Comparison of ENCODE assay signal across 10 cellular contexts in genomic region chr6:2658788-2659187, GRCh38.
DNase-seq lines count a peak whose midpoint lies in the region; ATAC-seq and TF ChIP-seq lines count a peak whose summit lies in the region.
"Had no signal": no experiment of that assay in that cellular context is flagged by ENCODE, and none has a peak within 500 bp of the region (broad histone marks: within the 10 kb centered on the region; RNA-seq: fewer than 3 reads in every experiment).

No MANE protein-coding gene starts in this region.

- peak; percentile 39 for DNase-seq in ELR (ENCODE audit: low read depth)
- DNase-seq in breast epithelium (ENCODE audit: low spot score in 2 of 2), result peak in 1 of 2 donors; percentile 54
- no peak for DNase-seq in Right ventricle myocardium superior
- no peak for DNase-seq in osteocyte (ENCODE audit: extremely low spot score, unreplicated experiment)
- no peak for DNase-seq in superior temporal gyrus (ENCODE audit: extremely low spot score)
- no peak for DNase-seq in stimulated activated CD4-positive, alpha-beta T cell treated with anti-CD3 and anti-CD28 coated beads, Interleukin-1b, Interleukin-23, amount 100 ng/mL, for 48 hours
- DNase-seq: KG1, upper lobe of left lung had no signal

- H3K27ac Mint-ChIP-seq in osteocyte (ENCODE audit: unreplicated experiment), result no peak overlapping the region

- H3K4me3 ChIP-seq in breast epithelium, result no peak overlapping the region
- H3K4me3 ChIP-seq: upper lobe of left lung had no signal

- no peaks in the 10 kb centered on the region for H3K36me3 ChIP-seq in breast epithelium
- H3K36me3 ChIP-seq: upper lobe of left lung had no signal

- H3K27me3 Mint-ChIP-seq in osteocyte (ENCODE audit: unreplicated experiment), result peaks cover under 1% of the 10 kb centered on the region

- no peaks in the 10 kb centered on the region for H3K36me3 Mint-ChIP-seq in osteocyte (ENCODE audit: unreplicated experiment)

- H3K4me1 Mint-ChIP-seq in osteocyte (ENCODE audit: unreplicated experiment), result no peaks in the 10 kb centered on the region

- intact Hi-C loops in breast epithelium (cut with DNase I; ENCODE audit: low total_unique reads), result no loop called here
- intact Hi-C loops in Right ventricle myocardium superior (cut with DNase I), result no loop called here

- H3K4me3 Mint-ChIP-seq in osteocyte (ENCODE audit: unreplicated experiment), result no peak overlapping the region

- no peaks in the 10 kb centered on the region for H3K27me3 ChIP-seq in breast epithelium
- H3K27me3 ChIP-seq: upper lobe of left lung had no signal

- TF ChIP-seq CTCF in breast epithelium (IDR thresholded peaks at IDR 0.05) (no peak), osteocyte (IDR thresholded peaks at IDR 0.05) (no peak)

- peak; percentile 90 for ATAC-seq in GM21390 (IDR thresholded peaks at IDR 0.05; ENCODE audit: unreplicated experiment)
- peak; percentile 87 for ATAC-seq in HG03378 (IDR thresholded peaks at IDR 0.05; ENCODE audit: unreplicated experiment)
- no peak for ATAC-seq in Right ventricle myocardium superior (ENCODE audit: poor library complexity)

- H3K9me3 Mint-ChIP-seq in osteocyte (ENCODE audit: unreplicated experiment), result peaks cover 2% of the 10 kb centered on the region

- H3K4me1 ChIP-seq in breast epithelium, result no peaks in the 10 kb centered on the region
- H3K4me1 ChIP-seq: upper lobe of left lung had no signal

- no peak for TF ChIP-seq POLR2A in breast epithelium (IDR thresholded peaks at IDR 0.05)

- peak overlapping the region; percentile 23 to 55 for H3K27ac ChIP-seq in breast epithelium
- H3K27ac ChIP-seq: upper lobe of left lung had no signal

- H3K9me3 ChIP-seq in breast epithelium, result no peaks in the 10 kb centered on the region
- H3K9me3 ChIP-seq: upper lobe of left lung had no signal
